2 cellular contexts compared by ENCODE assay signal in genomic region chr2:33528551-33528950, GRCh38.
TF ChIP-seq lines count a peak whose summit lies in the region.

No MANE protein-coding gene starts in this region.

TF ChIP-seq in SK-N-SH treated with all-trans-retinoic acid at 6 μM for 48 hours, 23 proteins besides CTCF, POLR2A, EP300 and RAD21 (continued from another document):
- TF ChIP-seq CSRNP3 (CRISPR knock-in tag; IDR thresholded peaks at IDR 0.05), result no peak

TF ChIP-seq in SK-N-SH, 30 proteins besides CTCF, POLR2A, EP300 and RAD21 (continued from another document):
- TF ChIP-seq EZH2phosphoT487 (IDR thresholded peaks at IDR 0.05; ENCODE audit: borderline replicate concordance, low read depth) (no peak), MEF2A (IDR thresholded peaks at IDR 0.05; ENCODE audit: borderline replicate concordance, low read depth) (no peak), MXI1 (IDR thresholded peaks at IDR 0.05; ENCODE audit: low read depth, low read length) (no peak), MAX (IDR thresholded peaks at IDR 0.05; ENCODE audit: low read depth) (no peak)
